Comparison of ENCODE assay signal across 19 cellular contexts in genomic region chr19:1317274-1317673, GRCh38. TPM values are rescaled to one million over a fixed set of nuclear protein-coding genes. Genes with fewer than 3 reads are reported as not detected.
DNase-seq lines count a peak whose midpoint lies in the region; ATAC-seq, FAIRE-seq and TF ChIP-seq lines count a peak whose summit lies in the region.
"Had no signal": no experiment of that assay in that cellular context is flagged by ENCODE, and none has a peak within 500 bp of the region (broad histone marks: within the 10 kb centered on the region; RNA-seq: fewer than 3 reads in every experiment).

No MANE protein-coding gene starts in this region.

- ATAC-seq in HG03432 (IDR thresholded peaks at IDR 0.05; ENCODE audit: unreplicated experiment), result no peak
- ATAC-seq: GM12878, GM23338, HCT116 had no signal

- H3K4me3 Mint-ChIP-seq in neural crest cell, result peak overlapping the region; percentile 24
- H3K4me3 Mint-ChIP-seq in progenitor cell of endocrine pancreas (ENCODE audit: low read depth), result no peak overlapping the region
- H3K4me3 Mint-ChIP-seq in activated naive CD4-positive, alpha-beta T cell treated with anti-CD3 and anti-CD28 coated beads, Interleukin-2, amount 10 ng/mL, durations not matched to agents 7 days and 5 days, result no peak overlapping the region
- H3K4me3 Mint-ChIP-seq: CD4-positive, alpha-beta T cell; GM23338 had no signal

- no peak overlapping the region for H2BK12ac ChIP-seq in H1 (ENCODE audit: low read depth, low read length)

- H3K27ac Mint-ChIP-seq in neural crest cell (ENCODE audit: unreplicated experiment) (no peak overlapping the region), progenitor cell of endocrine pancreas (no peak overlapping the region)
- H3K27ac Mint-ChIP-seq in activated naive CD4-positive, alpha-beta T cell treated with anti-CD3 and anti-CD28 coated beads, Interleukin-2, amount 10 ng/mL, durations not matched to agents 7 days and 5 days, result no peak overlapping the region
- H3K27ac Mint-ChIP-seq: CD4-positive, alpha-beta T cell; GM23338 had no signal

- H3K27me3 Mint-ChIP-seq in neural crest cell (ENCODE audit: low read depth) (peaks cover 30% of the 10 kb centered on the region), progenitor cell of endocrine pancreas (peaks cover 19% of the 10 kb centered on the region)
- peaks cover 86% of the 10 kb centered on the region for H3K27me3 Mint-ChIP-seq in activated naive CD4-positive, alpha-beta T cell treated with anti-CD3 and anti-CD28 coated beads, Interleukin-2, amount 10 ng/mL, durations not matched to agents 7 days and 5 days

- CTCF ChIA-PET in HEK293 (lab: Yijun Ruan, JAX), result interaction anchor here (0.5 to 1.1 kb wide), 4 partner anchors 9 to 169 kb away, joined by 3 read pairs; no protein-coding TSS in a partner anchor
- CTCF ChIA-PET in H1 (lab: Charles Lee; ENCODE audit: partially characterized antibody), result interaction anchor here (0.5 to 4.0 kb wide), 12 partner anchors 10 to 751 kb away, joined by 3 to 24 read pairs (median 4); no protein-coding TSS in a partner anchor
- CTCF ChIA-PET in activated naive CD4-positive, alpha-beta T cell treated with anti-CD3 and anti-CD28 coated beads, Interleukin-2, amount 10 ng/mL, durations not matched to agents 7 days and 5 days (lab: Charles Lee), result interaction anchor here (0.6 to 0.7 kb wide), 2 partner anchors 88 to 520 kb away, joined by 3 to 4 read pairs; no protein-coding TSS in a partner anchor

- H3K27ac ChIP-seq in HEK293 (ENCODE audit: extremely low read depth, low read depth, low read length), result no peak overlapping the region
- no peak overlapping the region for H3K27ac ChIP-seq in H1 (ENCODE audit: low read depth, low read length)

- H2BK20ac ChIP-seq in H1 (ENCODE audit: low read length), result no peak overlapping the region

- H2AK5ac ChIP-seq in H1 (ENCODE audit: low read depth, low read length), result no peak overlapping the region

- H3K14ac ChIP-seq in H1 (ENCODE audit: insufficient read length), result no peak overlapping the region

- no peak for TF ChIP-seq POLR2A in H1 (IDR thresholded peaks at IDR 0.05; ENCODE audit: control extremely low read depth in 1 of 2, low read depth in 2 of 2, low read length in 2 of 2)

- H4K91ac ChIP-seq in H1 (replicated peaks; ENCODE audit: insufficient read length, low read length), result no peak overlapping the region

- H3K23ac ChIP-seq in H1 (ENCODE audit: insufficient read length), result no peak overlapping the region

- peaks cover 13% of the 10 kb centered on the region for H3K4me1 Mint-ChIP-seq in neural crest cell
- H3K4me1 Mint-ChIP-seq in progenitor cell of endocrine pancreas (ENCODE audit: low read depth), result peaks cover 3% of the 10 kb centered on the region
- no peaks in the 10 kb centered on the region for H3K4me1 Mint-ChIP-seq in activated naive CD4-positive, alpha-beta T cell treated with anti-CD3 and anti-CD28 coated beads, Interleukin-2, amount 10 ng/mL, durations not matched to agents 7 days and 5 days
- H3K4me1 Mint-ChIP-seq: GM23338 had no signal

- no peaks in the 10 kb centered on the region for H3K36me3 ChIP-seq in HEK293 (ENCODE audit: control insufficient read depth in 2 of 2, insufficient read depth in 1 of 2, low read length in 2 of 2)
- H3K36me3 ChIP-seq in H1 (ENCODE audit: control insufficient read depth in 2 of 4, insufficient read depth in 4 of 4, low read length in 3 of 4), result no peaks in the 10 kb centered on the region
- H3K36me3 ChIP-seq: BE2C had no signal

- H2BK120ac ChIP-seq in H1 (replicated peaks; ENCODE audit: low read depth, low read length), result no peak overlapping the region

- H2BK15ac ChIP-seq in H1 (ENCODE audit: low read length), result no peak overlapping the region

- H3K4me1 ChIP-seq in HEK293 (ENCODE audit: control insufficient read depth, insufficient read depth, low read length) (no peaks in the 10 kb centered on the region), H1 (replicated peaks in 1 of 4; ENCODE audit: control insufficient read depth in 3 of 4, insufficient read depth in 4 of 4, low read length in 3 of 4) (peaks cover 0 to 5% (median 0%) of the 10 kb centered on the region in 4 experiments; a peak in 3 of 7 replicates)

- no peak overlapping the region for H3K9ac ChIP-seq in H1 (replicated peaks in 1 of 4; ENCODE audit: extremely low read depth in 1 of 4, low read depth in 3 of 4, low read length in 3 of 4)

- H4K5ac ChIP-seq in H1 (ENCODE audit: insufficient read length, low read depth, low read length), result no peak overlapping the region

- POLR2A ChIA-PET in HEK293 (lab: Yijun Ruan, JAX), result interaction anchor here (0.5 kb wide), 1 partner anchor 40 kb away, joined by 4 read pairs; no protein-coding TSS in a partner anchor
- POLR2A ChIA-PET in H1 (lab: Charles Lee; ENCODE audit: partially characterized antibody), result interaction anchor here (0.9 to 4.1 kb wide), 2 partner anchors 9 to 48 kb away, joined by 3 to 15 read pairs; partner anchors contain the start of gene CIRBP

- TF ChIP-seq RAD21 in H1 (IDR thresholded peaks at IDR 0.05 in 1 of 2, conservative IDR thresholded peaks at IDR 0.05 in 1 of 2; ENCODE audit: low read depth in 2 of 2, low read length in 2 of 2), result no peak

- H3K9me3 Mint-ChIP-seq in neural crest cell (no peaks in the 10 kb centered on the region), progenitor cell of endocrine pancreas (ENCODE audit: low read depth) (no peaks in the 10 kb centered on the region)
- no peaks in the 10 kb centered on the region for H3K9me3 Mint-ChIP-seq in activated naive CD4-positive, alpha-beta T cell treated with anti-CD3 and anti-CD28 coated beads, Interleukin-2, amount 10 ng/mL, durations not matched to agents 7 days and 5 days
- H3K9me3 Mint-ChIP-seq: CD4-positive, alpha-beta T cell; GM23338 had no signal

- no peak for TF ChIP-seq EP300 in H1 (IDR thresholded peaks at IDR 0.05; ENCODE audit: borderline replicate concordance in 1 of 2, low read depth in 2 of 2, low read length in 2 of 2)

- no peak overlapping the region for H3K18ac ChIP-seq in H1 (ENCODE audit: extremely low read depth, low read length)

- WGBS in H1 (ENCODE audit: extremely low coverage in 1 of 2, insufficient coverage in 1 of 2, insufficient read length in 1 of 2, insufficient replicate concordance in 2 of 2, low coverage in 1 of 2, low lambda C conversion rate in 2 of 2, missing lambda C conversion rate in 1 of 2), 2 experiments, result 91% methylated on average over 7 of the region's 9 CpGs; no CpG with 5 or more reads in 1 of the 2 experiments

- H3K4me2 ChIP-seq in H1 (ENCODE audit: insufficient read depth in 1 of 2, low read depth in 2 of 2, low read length in 2 of 2), result no peak overlapping the region
- H3K4me2 ChIP-seq: GM23338 had no signal

- H3K4ac ChIP-seq in H1 (replicated peaks; ENCODE audit: insufficient read length, low read depth, low read length), result no peak overlapping the region

- no peaks in the 10 kb centered on the region for H3K36me3 Mint-ChIP-seq in neural crest cell (ENCODE audit: low read depth)
- H3K36me3 Mint-ChIP-seq in progenitor cell of endocrine pancreas (ENCODE audit: insufficient read depth), result no peaks in the 10 kb centered on the region
- H3K36me3 Mint-ChIP-seq in activated naive CD4-positive, alpha-beta T cell treated with anti-CD3 and anti-CD28 coated beads, Interleukin-2, amount 10 ng/mL, durations not matched to agents 7 days and 5 days, result no peaks in the 10 kb centered on the region

- no peaks in the 10 kb centered on the region for H3K79me1 ChIP-seq in H1 (ENCODE audit: low read depth, low read length)

- H2BK5ac ChIP-seq in H1 (ENCODE audit: low read depth, low read length), result no peak overlapping the region

- H3K27me3 ChIP-seq in H1 (replicated peaks in 1 of 4; ENCODE audit: control insufficient read depth in 3 of 4, extremely low read depth in 1 of 4, insufficient read depth in 3 of 4, low read length in 3 of 4), result peaks cover 0 to 12% (median 5%) of the 10 kb centered on the region in 4 experiments; a peak in 5 of 7 replicates
- H3K27me3 ChIP-seq: BE2C had no signal

- no peaks in the 10 kb centered on the region for H3K79me2 ChIP-seq in H1 (ENCODE audit: control insufficient read depth in 1 of 2, insufficient read depth in 2 of 2, low read length in 2 of 2)

- no peak overlapping the region for H3K4me3 ChIP-seq in HEK293 (ENCODE audit: low read depth, low read length)
- H3K4me3 ChIP-seq in H1 (ENCODE audit: extremely low read depth in 1 of 4, insufficient read depth in 2 of 4, low read depth in 3 of 4, low read length in 4 of 4), result no peak overlapping the region
- H3K4me3 ChIP-seq: GM12878, GM23338 had no signal

- no peak for FAIRE-seq in H1 (lab: Jason Lieb, UNC)
- FAIRE-seq: A204.1, D721Med, GM12878 had no signal

- H4K20me1 ChIP-seq in H1 (replicated peaks in 1 of 2; ENCODE audit: control insufficient read depth in 1 of 2, insufficient read depth in 2 of 2, low read length in 2 of 2), result no peaks in the 10 kb centered on the region

- TF ChIP-seq CTCF in HEK293 (tag by site-specific recombination; IDR thresholded peaks at IDR 0.05), result no peak
- TF ChIP-seq CTCF in H1 (IDR thresholded peaks at IDR 0.05; ENCODE audit: control extremely low read depth in 1 of 3, insufficient read depth in 1 of 3, low read depth in 1 of 3, low read length in 3 of 3), result no peak
- no peak for TF ChIP-seq CTCF in neural crest cell (conservative IDR thresholded peaks at IDR 0.05)
- no peak for TF ChIP-seq CTCF in progenitor cell of endocrine pancreas (IDR thresholded peaks at IDR 0.05; ENCODE audit: unreplicated experiment)

- no peak for DNase-seq in H1 (ENCODE audit: low read depth in 1 of 2, low spot score in 2 of 2)
- no peak for DNase-seq in neural crest cell (ENCODE audit: low read depth, low spot score)
- DNase-seq in progenitor cell of endocrine pancreas (ENCODE audit: low spot score, unreplicated experiment), result no peak
- DNase-seq in activated naive CD4-positive, alpha-beta T cell treated with anti-CD3 and anti-CD28 coated beads, Interleukin-2, amount 10 ng/mL, durations not matched to agents 7 days and 5 days, result no peak
- no peak for DNase-seq in mucosa of gallbladder (ENCODE audit: low spot score)
- DNase-seq: ACHN; BE2C; C1 segment of cervical spinal cord; Caco-2; CD4-positive, alpha-beta T cell; GF-D8; H7 had no signal

- no peaks in the 10 kb centered on the region for H3K23me2 ChIP-seq in H1 (ENCODE audit: low read depth, low read length)

- no peak overlapping the region for H4K8ac ChIP-seq in H1 (ENCODE audit: extremely low read depth, insufficient read depth, low read length)

- no peaks in the 10 kb centered on the region for H3K9me3 ChIP-seq in HEK293 (ENCODE audit: control insufficient read depth, insufficient read depth, low read depth, low read length)
- H3K9me3 ChIP-seq in H1 (ENCODE audit: insufficient read depth in 2 of 2, low read depth in 1 of 2, low read length in 1 of 2), result no peaks in the 10 kb centered on the region
- H3K9me3 ChIP-seq: BE2C, Caco-2 had no signal

- H2AFZ ChIP-seq in H1 (ENCODE audit: low read length), result no peak overlapping the region
- H2AFZ ChIP-seq: GM23338 had no signal

- no peak overlapping the region for H3K56ac ChIP-seq in H1 (replicated peaks; ENCODE audit: insufficient read length, low read depth, low read length)

RNA-seq across cellular contexts. Expression of gene EFNA2, which starts 31.6 kb away (rescaled TPM):
- 7.0 and 10.3 TPM in 2 replicates for total RNA-seq in H1 (2021; fragmentation: NEBNext Ultra II Directional; extraction: Animal tissue kit (Norgen Biotek cat#: 25700))
- polyA plus RNA-seq in H1 (2011; rRNA removed), result 4.0 and 10.1 TPM in 2 replicates
- 4.0 TPM for polyA plus RNA-seq in H1 (2011; cell fraction: cytosol; rRNA removed)
- 7.2 TPM for polyA plus RNA-seq in H1 (2011; cell fraction: nucleus; rRNA removed)
- polyA plus RNA-seq in H1 (2012, experiment 1 of 2), result 2.0 to 9.1 TPM (median 7.0 TPM) in 4 replicates
- 7.5 TPM for polyA plus RNA-seq in H1 (2012, experiment 2 of 2)
- 10.3 TPM for polyA plus RNA-seq in H1 (2013, experiment 1 of 2)
- polyA plus RNA-seq in H1 (2013, experiment 2 of 2), result 10.9 TPM
- 0.63 and 1.6 TPM in 2 replicates for polyA minus RNA-seq in H1 (2011; rRNA and poly(A)+ RNA removed)
- 9.2 TPM for polyA minus RNA-seq in H1 (2011; cell fraction: cytosol; rRNA and poly(A)+ RNA removed)
- polyA minus RNA-seq in H1 (2011; cell fraction: nucleus; rRNA and poly(A)+ RNA removed), result 6.9 TPM
- 28.0 and 31.0 TPM in 2 replicates for total RNA-seq in neural crest cell
- 23.8 and 26.5 TPM in 2 replicates for total RNA-seq in progenitor cell of endocrine pancreas
- total RNA-seq in mucosa of gallbladder, result 8.4 TPM
- total RNA-seq: CD4-positive, alpha-beta T cell; GM12878 had no signal
- polyA plus RNA-seq: GM12878 had no signal

RNA-seq across cellular contexts. Expression of gene FAM174C, which starts 41.9 kb away (rescaled TPM):
- 44.5 and 54.6 TPM in 2 replicates for total RNA-seq in H1 (2021; fragmentation: NEBNext Ultra II Directional; extraction: Animal tissue kit (Norgen Biotek cat#: 25700))
- polyA plus RNA-seq in H1 (2011; rRNA removed), result 125 and 159 TPM in 2 replicates
- 76.1 TPM for polyA plus RNA-seq in H1 (2011; cell fraction: cytosol; rRNA removed)
- polyA plus RNA-seq in H1 (2011; cell fraction: nucleus; rRNA removed), result 72.4 TPM
- 39.9 to 68.4 TPM (median 61.5 TPM) in 4 replicates for polyA plus RNA-seq in H1 (2012, experiment 1 of 2)
- 79.3 TPM for polyA plus RNA-seq in H1 (2012, experiment 2 of 2)
- 50.0 TPM for polyA plus RNA-seq in H1 (2013, experiment 1 of 2)
- 59.2 TPM for polyA plus RNA-seq in H1 (2013, experiment 2 of 2)
- polyA minus RNA-seq in H1 (2011; rRNA and poly(A)+ RNA removed), result 6.8 and 9.7 TPM in 2 replicates
- polyA minus RNA-seq in H1 (2011; cell fraction: cytosol; rRNA and poly(A)+ RNA removed), result 22.8 TPM
- 20.8 TPM for polyA minus RNA-seq in H1 (2011; cell fraction: nucleus; rRNA and poly(A)+ RNA removed)
- total RNA-seq in neural crest cell (33.3 and 36.6 TPM in 2 replicates), progenitor cell of endocrine pancreas (30.0 and 31.8 TPM in 2 replicates), mucosa of gallbladder (57.6 TPM)

RNA-seq across cellular contexts. Expression of gene CIRBP, which starts 48.1 kb away (rescaled TPM):
- total RNA-seq in H1 (2021; fragmentation: NEBNext Ultra II Directional; extraction: Animal tissue kit (Norgen Biotek cat#: 25700)), result 175 TPM in 2 replicates
- 199 and 331 TPM in 2 replicates for polyA plus RNA-seq in H1 (2011; rRNA removed)
- 472 TPM for polyA plus RNA-seq in H1 (2011; cell fraction: cytosol; rRNA removed)
- polyA plus RNA-seq in H1 (2011; cell fraction: nucleus; rRNA removed), result 581 TPM
- polyA plus RNA-seq in H1 (2012, experiment 1 of 2), result 213 to 357 TPM (median 316 TPM) in 4 replicates
- 95.1 TPM for polyA plus RNA-seq in H1 (2012, experiment 2 of 2)
- polyA plus RNA-seq in H1 (2013, experiment 1 of 2), result 151 TPM
- 135 TPM for polyA plus RNA-seq in H1 (2013, experiment 2 of 2)
- polyA minus RNA-seq in H1 (2011; rRNA and poly(A)+ RNA removed), result 44.5 and 56.0 TPM in 2 replicates
- 77.4 TPM for polyA minus RNA-seq in H1 (2011; cell fraction: cytosol; rRNA and poly(A)+ RNA removed)
- polyA minus RNA-seq in H1 (2011; cell fraction: nucleus; rRNA and poly(A)+ RNA removed), result 99.9 TPM
- total RNA-seq in neural crest cell (414 and 421 TPM in 2 replicates), progenitor cell of endocrine pancreas (462 and 465 TPM in 2 replicates), mucosa of gallbladder (382 TPM)
